ENCODE assay signal across 8 cellular contexts in the genomic region with DNA sequence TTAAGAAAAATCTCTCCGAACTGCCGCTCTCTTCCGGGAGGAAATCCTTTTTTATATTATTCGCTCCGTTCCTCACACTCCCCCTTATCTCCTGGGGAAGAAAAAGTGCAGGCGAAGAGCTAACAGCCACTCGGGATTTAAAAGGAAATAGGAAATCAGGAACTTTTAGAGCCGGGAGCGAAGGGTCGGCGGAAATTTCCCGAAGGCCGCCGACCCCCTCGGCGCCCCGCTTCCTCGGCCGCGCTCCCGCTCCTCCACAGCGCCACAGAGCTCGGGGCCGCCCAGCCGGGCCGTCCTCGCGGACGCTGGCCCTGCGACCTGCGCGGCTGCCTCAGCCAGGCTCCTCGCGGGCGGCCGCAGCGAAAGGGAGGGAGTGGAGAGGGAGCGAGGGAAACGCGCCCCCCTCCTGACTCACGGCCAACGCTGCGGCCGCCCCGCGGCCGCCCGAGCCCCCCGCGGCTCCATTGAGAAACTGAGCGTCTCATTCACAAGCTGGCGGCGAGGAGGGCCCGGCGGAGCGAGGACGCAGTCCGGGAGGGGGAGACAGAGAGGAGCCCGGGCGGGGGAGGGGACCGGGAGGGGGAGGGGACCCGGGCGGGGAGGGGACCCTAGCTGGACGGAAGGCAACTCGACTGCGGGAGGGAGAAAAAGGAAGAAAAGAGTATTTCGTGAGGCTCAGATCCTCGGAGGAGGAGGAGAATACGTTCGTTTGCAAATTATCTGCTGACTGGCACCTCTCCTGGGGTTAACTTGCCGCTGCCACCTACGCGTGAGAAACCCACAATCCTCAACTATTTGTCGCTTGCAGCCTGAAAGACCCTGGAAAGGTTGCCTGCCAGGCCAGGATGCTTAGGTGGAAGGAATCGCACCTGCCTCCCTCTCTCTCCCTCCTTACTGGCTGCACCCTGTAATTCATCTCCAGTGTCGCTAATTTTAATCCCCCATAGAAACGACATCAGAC. TPM values are rescaled to one million over a fixed set of nuclear protein-coding genes. Genes with fewer than 3 reads are reported as not detected.
A peak's percentile ranks its signal among the peaks of the same experiment; 100 is the strongest.
DNase-seq lines count a peak whose midpoint lies in the region; ATAC-seq and TF ChIP-seq lines count a peak whose summit lies in the region.

A gene (minus strand): TSS at position 368 of the 961 bp plus-strand sequence. CDS start 539 bp downstream, outside the sequence.

- peak within 1 kb of the TSS; percentile 79 to 95 (median 91) for H3K4me2 ChIP-seq in BLaER1 treated with 17β-estradiol and CSF1 and Interleukin-3, amounts not matched to agents 10 nM and 100 nM

- peaks cover 24 to 44% (median 31%) of the 10 kb centered on the region in 10 experiments for H3K4me1 ChIP-seq in BLaER1 treated with 17β-estradiol and CSF1 and Interleukin-3, amounts not matched to agents 10 nM and 100 nM

- CTCF ChIA-PET in RWPE1 (lab: Yijun Ruan, JAX), result interaction anchor here (0.6 to 0.8 kb wide), 4 partner anchors 16 to 145 kb away, joined by 3 to 8 read pairs (median 4); a partner anchor contains a TSS

- DNase-seq in KBM-7, result peak; percentile 91
- peak; percentile 77 for DNase-seq in RWPE1 (ENCODE audit: low spot score)
- DNase-seq in activated T-helper 2 cell treated with anti-CD3 and anti-CD28 coated beads, Interferon-gamma antibody, Interleukin-2, Interleukin-4, amounts not matched to agents 10 μg/mL and 5 μg/mL and 100 μg/mL, durations not matched to agents 14 hours and 24 hours and 36 hours (ENCODE audit: low spot score), result peak; percentile 63
- peak; percentile 75 for DNase-seq in fibroblast of pulmonary artery (ENCODE audit: low read depth)
- DNase-seq in natural killer cell, result peak; percentile 52
- DNase-seq in stimulated activated naive B cell treated with anti-CD40 and anti-IgM and Interleukin-4, amounts not matched to agents 10 μg/mL and 1 μg/mL and 100 μg/mL, for 72 hours, result peak; percentile 54

- H3K27ac Mint-ChIP-seq in activated T-helper 2 cell treated with anti-CD3 and anti-CD28 coated beads, Interferon-gamma antibody, Interleukin-2, Interleukin-4, amounts not matched to agents 10 μg/mL and 5 μg/mL and 100 μg/mL, durations not matched to agents 14 hours and 24 hours and 36 hours, result peak within 1 kb of the TSS; percentile 85
- peak within 1 kb of the TSS; percentile 75 to 92 for H3K27ac Mint-ChIP-seq in natural killer cell
- H3K27ac Mint-ChIP-seq in stimulated activated naive B cell treated with anti-CD40 and anti-IgM and Interleukin-4, amounts not matched to agents 10 μg/mL and 1 μg/mL and 100 μg/mL, for 72 hours, result peak within 1 kb of the TSS; percentile 96

- peak within 1 kb of the TSS; percentile 91 for H3K4me3 Mint-ChIP-seq in activated T-helper 2 cell treated with anti-CD3 and anti-CD28 coated beads, Interferon-gamma antibody, Interleukin-2, Interleukin-4, amounts not matched to agents 10 μg/mL and 5 μg/mL and 100 μg/mL, durations not matched to agents 14 hours and 24 hours and 36 hours (ENCODE audit: low read depth)
- peak within 1 kb of the TSS; percentile 95 for H3K4me3 Mint-ChIP-seq in natural killer cell
- peak within 1 kb of the TSS; percentile 91 to 93 for H3K4me3 Mint-ChIP-seq in stimulated activated naive B cell treated with anti-CD40 and anti-IgM and Interleukin-4, amounts not matched to agents 10 μg/mL and 1 μg/mL and 100 μg/mL, for 72 hours

- peaks cover 12% of the 10 kb centered on the region for H3K36me3 Mint-ChIP-seq in activated T-helper 2 cell treated with anti-CD3 and anti-CD28 coated beads, Interferon-gamma antibody, Interleukin-2, Interleukin-4, amounts not matched to agents 10 μg/mL and 5 μg/mL and 100 μg/mL, durations not matched to agents 14 hours and 24 hours and 36 hours (ENCODE audit: low read depth)
- H3K36me3 Mint-ChIP-seq in natural killer cell, result no peaks in the 10 kb centered on the region
- peaks cover 4% of the 10 kb centered on the region in 2 donors for H3K36me3 Mint-ChIP-seq in stimulated activated naive B cell treated with anti-CD40 and anti-IgM and Interleukin-4, amounts not matched to agents 10 μg/mL and 1 μg/mL and 100 μg/mL, for 72 hours

- H3K9ac ChIP-seq in BLaER1 treated with 17β-estradiol and CSF1 and Interleukin-3, amounts not matched to agents 10 nM and 100 nM, result peak within 1 kb of the TSS; percentile 96 to 99 (median 97)

- H3K27ac ChIP-seq in BLaER1 treated with 17β-estradiol and CSF1 and Interleukin-3, amounts not matched to agents 10 nM and 100 nM, result peak within 1 kb of the TSS; percentile 93 to 98 (median 97)
- H3K27ac ChIP-seq in RWPE1, result peak within 1 kb of the TSS; percentile 85

- no peaks in the 10 kb centered on the region for H3K27me3 Mint-ChIP-seq in activated T-helper 2 cell treated with anti-CD3 and anti-CD28 coated beads, Interferon-gamma antibody, Interleukin-2, Interleukin-4, amounts not matched to agents 10 μg/mL and 5 μg/mL and 100 μg/mL, durations not matched to agents 14 hours and 24 hours and 36 hours (ENCODE audit: low read depth)
- no peaks in the 10 kb centered on the region for H3K27me3 Mint-ChIP-seq in natural killer cell (ENCODE audit: low read depth in 2 of 2)
- no peaks in the 10 kb centered on the region for H3K27me3 Mint-ChIP-seq in stimulated activated naive B cell treated with anti-CD40 and anti-IgM and Interleukin-4, amounts not matched to agents 10 μg/mL and 1 μg/mL and 100 μg/mL, for 72 hours

- no peaks in the 10 kb centered on the region for H3K9me3 ChIP-seq in BLaER1 treated with 17β-estradiol and CSF1 and Interleukin-3, amounts not matched to agents 10 nM and 100 nM (replicated peaks in 1 of 11)

- H3K4me1 Mint-ChIP-seq in activated T-helper 2 cell treated with anti-CD3 and anti-CD28 coated beads, Interferon-gamma antibody, Interleukin-2, Interleukin-4, amounts not matched to agents 10 μg/mL and 5 μg/mL and 100 μg/mL, durations not matched to agents 14 hours and 24 hours and 36 hours (ENCODE audit: low read depth), result peaks cover 8% of the 10 kb centered on the region
- peaks cover 22 to 24% of the 10 kb centered on the region in 2 donors for H3K4me1 Mint-ChIP-seq in natural killer cell
- peaks cover 6 to 22% of the 10 kb centered on the region in 2 donors for H3K4me1 Mint-ChIP-seq in stimulated activated naive B cell treated with anti-CD40 and anti-IgM and Interleukin-4, amounts not matched to agents 10 μg/mL and 1 μg/mL and 100 μg/mL, for 72 hours

- POLR2A ChIA-PET in RWPE1 (lab: Yijun Ruan, JAX; ENCODE audit: low non-redundant PET), result interaction anchor here (0.7 to 1.1 kb wide), 2 partner anchors 46 to 61 kb away, joined by 3 read pairs; a partner anchor contains a TSS

- no peaks in the 10 kb centered on the region for H3K27me3 ChIP-seq in BLaER1 treated with 17β-estradiol and CSF1 and Interleukin-3, amounts not matched to agents 10 nM and 100 nM

- peak; percentile 77 for TF ChIP-seq CTCF in RWPE1 (conservative IDR thresholded peaks at IDR 0.05; ENCODE audit: low read depth)
- TF ChIP-seq CTCF in fibroblast of pulmonary artery (IDR thresholded peaks at IDR 0.05; ENCODE audit: low read length, missing control alignments), result peak; percentile 25
- peak; percentile 46 for TF ChIP-seq CTCF in natural killer cell (IDR thresholded peaks at IDR 0.05)

- in situ Hi-C loops in KBM-7 (cut with MboI; ENCODE audit: low pct_unique_long_range_greater_than_20kb, low sequenced_read_pairs), result no loop called here

- peak; percentile 53 for ATAC-seq in GM19452 (IDR thresholded peaks at IDR 0.05; ENCODE audit: unreplicated experiment)
- ATAC-seq in natural killer cell, result peak; percentile 80 to 86 (median 83)
- peak; percentile 79 to 80 for ATAC-seq in stimulated activated naive B cell treated with anti-CD40 and anti-IgM and Interleukin-4, amounts not matched to agents 10 μg/mL and 1 μg/mL and 100 μg/mL, for 72 hours (replicated peaks)

- H4K20me1 ChIP-seq in BLaER1 treated with 17β-estradiol and CSF1 and Interleukin-3, amounts not matched to agents 10 nM and 100 nM, result peaks cover 22 to 52% (median 33%) of the 10 kb centered on the region in 11 experiments; a peak in 20 of 22 replicates

- H3K36me3 ChIP-seq in BLaER1 treated with 17β-estradiol and CSF1 and Interleukin-3, amounts not matched to agents 10 nM and 100 nM, result peaks cover 0 to 27% (median 12%) of the 10 kb centered on the region in 11 experiments; a peak in 14 of 22 replicates

- intact Hi-C loops in activated T-helper 2 cell treated with anti-CD3 and anti-CD28 coated beads, Interferon-gamma antibody, Interleukin-2, Interleukin-4, amounts not matched to agents 10 μg/mL and 5 μg/mL and 100 μg/mL, durations not matched to agents 14 hours and 24 hours and 36 hours (cut with micrococcal nuclease), result loop anchor here (2.0 to 5.0 kb wide), 3 partner anchors 48 to 127 kb away; a partner anchor contains a TSS
- intact Hi-C loops in natural killer cell (cut with micrococcal nuclease), result loop anchor here (1.0 to 10.0 kb wide), 2 partner anchors 46 to 61 kb away; a partner anchor contains a TSS

- no peaks in the 10 kb centered on the region for H3K9me3 Mint-ChIP-seq in activated T-helper 2 cell treated with anti-CD3 and anti-CD28 coated beads, Interferon-gamma antibody, Interleukin-2, Interleukin-4, amounts not matched to agents 10 μg/mL and 5 μg/mL and 100 μg/mL, durations not matched to agents 14 hours and 24 hours and 36 hours
- no peaks in the 10 kb centered on the region for H3K9me3 Mint-ChIP-seq in natural killer cell
- H3K9me3 Mint-ChIP-seq in stimulated activated naive B cell treated with anti-CD40 and anti-IgM and Interleukin-4, amounts not matched to agents 10 μg/mL and 1 μg/mL and 100 μg/mL, for 72 hours, result no peaks in the 10 kb centered on the region

- peak within 1 kb of the TSS; percentile 76 to 100 (median 98) for H3K4me3 ChIP-seq in BLaER1 treated with 17β-estradiol and CSF1 and Interleukin-3, amounts not matched to agents 10 nM and 100 nM
- peak within 1 kb of the TSS; percentile 74 for H3K4me3 ChIP-seq in fibroblast of pulmonary artery (replicated peaks; ENCODE audit: low read depth, low read length)

RNA-seq across cellular contexts. Expression of the gene that starts here (rescaled TPM):
- total RNA-seq in activated T-helper 2 cell treated with anti-CD3 and anti-CD28 coated beads, Interferon-gamma antibody, Interleukin-2, Interleukin-4, amounts not matched to agents 10 μg/mL and 5 μg/mL and 100 μg/mL, durations not matched to agents 14 hours and 24 hours and 36 hours, result 30.4 and 32.3 TPM in 2 replicates
- 10 to 100 TPM; 28.3 to 33.0 (median 28.9) TPM for total RNA-seq in natural killer cell

Comparison
In these comparisons a context has a peak if more than half of its experiments do, and no peak if none do; other contexts are left out.
1. Peak in every context shown above with its lines: DNase-seq, ATAC-seq, H3K4me3 ChIP-seq and H3K27ac ChIP-seq.
2. CTCF ChIP-seq: peak in every context shown above with its lines; median percentile 77 in RWPE1; 46 in natural killer cell; 25 in fibroblast of pulmonary artery.